ENCODE assay signal across 15 cellular contexts in the genomic region with DNA sequence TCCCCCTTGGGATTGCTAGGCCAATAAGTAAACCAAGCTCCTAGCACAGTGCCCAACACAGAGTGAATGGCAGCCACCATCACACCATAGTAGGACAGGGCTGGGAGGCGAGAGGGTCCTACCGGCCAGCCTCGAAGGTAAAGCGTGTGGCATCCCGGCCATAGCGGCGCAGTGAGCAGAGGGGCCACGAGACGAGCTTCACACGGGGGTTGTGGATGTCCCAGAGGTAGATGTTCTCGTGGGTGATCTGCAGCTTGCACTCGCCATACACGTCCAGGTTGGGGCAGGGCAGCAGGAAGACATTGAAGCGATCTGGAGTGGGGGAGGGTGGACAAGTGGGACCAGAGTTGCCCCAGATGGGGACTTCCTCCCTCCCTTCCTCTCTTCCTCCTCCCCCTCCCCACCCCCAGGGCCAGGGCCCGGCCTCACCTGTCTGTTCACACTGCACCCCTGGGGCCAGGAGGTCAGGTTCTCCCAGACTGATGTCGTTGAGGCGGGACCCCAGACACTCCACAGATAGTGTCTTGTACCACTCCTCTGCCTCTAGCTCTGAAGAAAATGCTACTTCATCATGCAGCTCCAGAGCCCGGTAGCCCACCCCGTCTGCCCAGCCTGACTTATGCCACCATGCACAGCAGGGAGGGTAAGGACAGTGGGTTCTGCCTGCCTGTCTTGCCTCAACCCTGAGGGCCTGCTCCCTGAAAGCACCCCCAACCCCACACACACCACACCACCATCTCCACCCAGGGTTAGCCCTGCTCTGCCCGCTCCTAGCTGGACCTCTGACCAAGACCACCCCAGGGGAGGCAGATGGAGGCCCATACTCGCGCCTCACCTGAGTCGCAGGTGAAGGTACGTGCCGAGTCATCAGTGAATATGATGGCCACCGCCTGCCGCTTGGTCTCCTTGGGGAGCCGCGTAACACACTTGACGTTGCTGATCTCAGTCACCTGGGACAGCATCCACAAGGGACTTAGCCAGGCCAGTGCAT. TPM values are rescaled to one million over a fixed set of nuclear protein-coding genes. Genes with fewer than 3 reads are reported as not detected.
DNase-seq lines count a peak whose midpoint lies in the region; ATAC-seq and TF ChIP-seq lines count a peak whose summit lies in the region.
"Had no signal": no experiment of that assay in that cellular context is flagged by ENCODE, and none has a peak within 500 bp of the region (broad histone marks: within the 10 kb centered on the region; RNA-seq: fewer than 3 reads in every experiment).

No MANE protein-coding gene starts in this region.

- POLR2A ChIA-PET in activated CD4-positive, alpha-beta T cell treated with anti-CD3 and anti-CD28 coated beads for 36 hours (lab: Charles Lee), result interaction anchor here (0.8 kb wide), 1 partner anchor 260 kb away, joined by 3 read pairs; the partner anchor contains the start of gene KATNB1
- POLR2A ChIA-PET in activated CD8-positive, alpha-beta T cell treated with anti-CD3 and anti-CD28 coated beads for 36 hours (lab: Charles Lee), result interaction anchor here (0.6 to 6.9 kb wide), 8 partner anchors 10 to 63 kb away, joined by 3 to 29 read pairs (median 4); partner anchors contain the start of genes DOK4 and POLR2C

- H3K9me3 ChIP-seq in DOHH2 (ENCODE audit: control insufficient read depth, insufficient read depth, low read length), result no peaks in the 10 kb centered on the region
- no peaks in the 10 kb centered on the region for H3K9me3 ChIP-seq in mesenchymal stem cell (ENCODE audit: control insufficient read depth, low read length)
- no peaks in the 10 kb centered on the region for H3K9me3 ChIP-seq in upper lobe of right lung
- H3K9me3 ChIP-seq: breast epithelium, ovary had no signal

- H3F3A ChIP-seq in DOHH2 (ENCODE audit: control insufficient read depth, insufficient read depth), result no peaks in the 10 kb centered on the region

- peak overlapping the region; percentile 14 for H4K91ac ChIP-seq in mesenchymal stem cell (ENCODE audit: low read length)

- H3K4me1 ChIP-seq in DOHH2 (ENCODE audit: control insufficient read depth, low read length) (peaks cover 34% of the 10 kb centered on the region), mesenchymal stem cell (ENCODE audit: control insufficient read depth, insufficient read depth, low read depth, low read length) (peaks cover 68% of the 10 kb centered on the region), upper lobe of right lung (peaks cover 60% of the 10 kb centered on the region)

- H3K9me3 Mint-ChIP-seq in activated CD4-positive, alpha-beta T cell treated with anti-CD3 and anti-CD28 coated beads for 36 hours (ENCODE audit: low read depth), result no peaks in the 10 kb centered on the region
- H3K9me3 Mint-ChIP-seq in activated CD8-positive, alpha-beta T cell treated with anti-CD3 and anti-CD28 coated beads for 36 hours, result no peaks in the 10 kb centered on the region
- H3K9me3 Mint-ChIP-seq: immature natural killer cell; mesothelial cell of epicardium; stimulated activated naive CD8-positive, alpha-beta T cell treated with anti-CD3 and anti-CD28 coated beads, Interleukin-15, Interleukin-2, amounts not matched to agents 100 ng/mL and 50 ng/mL, for 24 hours had no signal

- peaks cover 6% of the 10 kb centered on the region for H3K36me3 Mint-ChIP-seq in activated CD4-positive, alpha-beta T cell treated with anti-CD3 and anti-CD28 coated beads for 36 hours (ENCODE audit: low read depth)
- H3K36me3 Mint-ChIP-seq in activated CD8-positive, alpha-beta T cell treated with anti-CD3 and anti-CD28 coated beads for 36 hours (ENCODE audit: low read depth), result peaks cover 3% of the 10 kb centered on the region

- H3K4me2 ChIP-seq in DOHH2 (ENCODE audit: low read length) (peak overlapping the region; percentile 40; the same call in 1 of the 2 replicates), mesenchymal stem cell (ENCODE audit: low read length, poor library complexity, severe bottlenecking) (no peak overlapping the region)
- H3K4me2 ChIP-seq: PC-9 had no signal

- peak; percentile 34 for DNase-seq in activated CD4-positive, alpha-beta T cell treated with anti-CD3 and anti-CD28 coated beads for 36 hours
- DNase-seq in activated CD4-positive, alpha-beta T cell treated with anti-CD3 and anti-CD28 coated beads for 1 hour, result no peak
- DNase-seq in activated CD8-positive, alpha-beta T cell treated with anti-CD3 and anti-CD28 coated beads for 36 hours, result no peak
- DNase-seq in mesenchymal stem cell (no peak), upper lobe of right lung (no peak), hepatic stellate cell (ENCODE audit: low spot score) (no peak)
- DNase-seq: NCI-H524 treated with DMSO at 0.1 percent for 48 hours, ovary, PC-9 had no signal

- no peak overlapping the region for H3K9ac ChIP-seq in mesenchymal stem cell (ENCODE audit: low read length)

- H2BK5ac ChIP-seq in mesenchymal stem cell (ENCODE audit: low read depth, low read length, poor library complexity, severe bottlenecking), result no peak overlapping the region

- no peak overlapping the region for H2AK5ac ChIP-seq in mesenchymal stem cell (ENCODE audit: low read length, severe bottlenecking)

- 0 out of 2 replicates have a peak, but pooled peaks cover 2% of the 10 kb centered on the region for H4K20me1 ChIP-seq in DOHH2 (ENCODE audit: control insufficient read depth, insufficient read depth, low read depth, low read length)

- no peaks in the 10 kb centered on the region for H3K79me2 ChIP-seq in DOHH2 (ENCODE audit: control insufficient read depth, low read length)

- peaks cover 19% of the 10 kb centered on the region for H3K4me1 Mint-ChIP-seq in activated CD4-positive, alpha-beta T cell treated with anti-CD3 and anti-CD28 coated beads for 36 hours
- H3K4me1 Mint-ChIP-seq in activated CD8-positive, alpha-beta T cell treated with anti-CD3 and anti-CD28 coated beads for 36 hours (ENCODE audit: low read depth), result peaks cover 15% of the 10 kb centered on the region

- ATAC-seq in activated CD4-positive, alpha-beta T cell treated with anti-CD3 and anti-CD28 coated beads for 36 hours, result peak; percentile 1
- no peak for ATAC-seq in activated CD8-positive, alpha-beta T cell treated with anti-CD3 and anti-CD28 coated beads for 36 hours
- no peak for ATAC-seq in upper lobe of right lung
- no peak for ATAC-seq in HG03378 (IDR thresholded peaks at IDR 0.05; ENCODE audit: unreplicated experiment)

- no peak overlapping the region for H3K14ac ChIP-seq in mesenchymal stem cell (ENCODE audit: low read length in 2 of 2)

- no peak overlapping the region for H3K4ac ChIP-seq in mesenchymal stem cell (ENCODE audit: low read depth in 1 of 2, low read length in 2 of 2)

- H2BK120ac ChIP-seq in mesenchymal stem cell (ENCODE audit: low read depth, low read length), result no peak overlapping the region

- no peak overlapping the region for H2AFZ ChIP-seq in mesenchymal stem cell (ENCODE audit: low read depth, low read length)
- H2AFZ ChIP-seq: PC-9 had no signal

- no peak overlapping the region for H4K8ac ChIP-seq in mesenchymal stem cell (ENCODE audit: low read length)

- no peak overlapping the region for H3K4me3 Mint-ChIP-seq in activated CD4-positive, alpha-beta T cell treated with anti-CD3 and anti-CD28 coated beads for 36 hours
- H3K4me3 Mint-ChIP-seq in activated CD8-positive, alpha-beta T cell treated with anti-CD3 and anti-CD28 coated beads for 36 hours, result no peak overlapping the region
- H3K4me3 Mint-ChIP-seq: mesothelial cell of epicardium; stimulated activated naive CD8-positive, alpha-beta T cell treated with anti-CD3 and anti-CD28 coated beads, Interleukin-15, Interleukin-2, amounts not matched to agents 100 ng/mL and 50 ng/mL, for 24 hours had no signal

- H3K36me3 ChIP-seq in DOHH2 (ENCODE audit: control insufficient read depth, low read length), result peaks cover 19% of the 10 kb centered on the region
- peaks cover 55 to 73% of the 10 kb centered on the region in 2 experiments for H3K36me3 ChIP-seq in mesenchymal stem cell (ENCODE audit: control insufficient read depth in 1 of 2, insufficient read depth in 2 of 2, low read depth in 1 of 2, low read length in 2 of 2)
- H3K36me3 ChIP-seq in upper lobe of right lung, result peaks cover 47% of the 10 kb centered on the region
- H3K36me3 ChIP-seq: breast epithelium, ovary had no signal

- no peaks in the 10 kb centered on the region for H3K9me2 ChIP-seq in DOHH2 (replicated peaks; ENCODE audit: control insufficient read depth, low read length)

- H3K27ac Mint-ChIP-seq in activated CD4-positive, alpha-beta T cell treated with anti-CD3 and anti-CD28 coated beads for 36 hours, result peak overlapping the region; percentile 72
- peak overlapping the region; percentile 66 for H3K27ac Mint-ChIP-seq in activated CD8-positive, alpha-beta T cell treated with anti-CD3 and anti-CD28 coated beads for 36 hours
- H3K27ac Mint-ChIP-seq: stimulated activated naive CD8-positive, alpha-beta T cell treated with anti-CD3 and anti-CD28 coated beads, Interleukin-15, Interleukin-2, amounts not matched to agents 100 ng/mL and 50 ng/mL, for 24 hours had no signal

- TF ChIP-seq CTCF in DOHH2 (IDR thresholded peaks at IDR 0.05; ENCODE audit: low read depth, low read length, poor library complexity, severe bottlenecking), result no peak
- TF ChIP-seq CTCF in activated CD8-positive, alpha-beta T cell treated with anti-CD3 and anti-CD28 coated beads for 36 hours (IDR thresholded peaks at IDR 0.05), result no peak
- TF ChIP-seq CTCF in upper lobe of right lung (IDR thresholded peaks at IDR 0.05), result no peak

- H3K27ac ChIP-seq in DOHH2 (ENCODE audit: low read depth, low read length) (no peak overlapping the region), mesenchymal stem cell (ENCODE audit: low read length, poor library complexity, severe bottlenecking) (no peak overlapping the region), upper lobe of right lung (no peak overlapping the region)
- H3K27ac ChIP-seq: ovary, PC-9 had no signal

- 84% methylated on average over 29 of the region's 30 CpGs for WGBS in mesenchymal stem cell

- no peak overlapping the region for H3K18ac ChIP-seq in mesenchymal stem cell (ENCODE audit: low read depth in 1 of 2, low read length in 2 of 2)

- H3K23ac ChIP-seq in mesenchymal stem cell (ENCODE audit: low read length in 2 of 2), result no peak overlapping the region

- no peak overlapping the region for H3K4me3 ChIP-seq in DOHH2 (ENCODE audit: low read length)
- no peak overlapping the region for H3K4me3 ChIP-seq in mesenchymal stem cell (ENCODE audit: insufficient read depth in 1 of 2, low read depth in 1 of 2, low read length in 2 of 2)
- H3K4me3 ChIP-seq in upper lobe of right lung, result no peak overlapping the region
- H3K4me3 ChIP-seq: breast epithelium, ovary, PC-9 had no signal

- no peaks in the 10 kb centered on the region for H3K27me3 Mint-ChIP-seq in activated CD4-positive, alpha-beta T cell treated with anti-CD3 and anti-CD28 coated beads for 36 hours
- no peaks in the 10 kb centered on the region for H3K27me3 Mint-ChIP-seq in activated CD8-positive, alpha-beta T cell treated with anti-CD3 and anti-CD28 coated beads for 36 hours
- H3K27me3 Mint-ChIP-seq: stimulated activated naive CD8-positive, alpha-beta T cell treated with anti-CD3 and anti-CD28 coated beads, Interleukin-15, Interleukin-2, amounts not matched to agents 100 ng/mL and 50 ng/mL, for 24 hours had no signal

- H3K79me1 ChIP-seq in mesenchymal stem cell (replicated peaks; ENCODE audit: low read length, poor library complexity, severe bottlenecking), result peaks cover 40% of the 10 kb centered on the region

- peak overlapping the region in 1 of 2 experiments; percentile 21 for H2BK12ac ChIP-seq in mesenchymal stem cell (ENCODE audit: low read length in 2 of 2)

- H2BK15ac ChIP-seq in mesenchymal stem cell (ENCODE audit: low read depth, poor library complexity, severe bottlenecking), result peak overlapping the region; percentile 26

- intact Hi-C loops in activated CD4-positive, alpha-beta T cell treated with anti-CD3 and anti-CD28 coated beads for 36 hours (cut with DNase I, micrococcal nuclease), result loop anchor here (1.0 kb wide), 2 partner anchors 44 to 61 kb away; partner anchors contain the start of gene CCDC102A (in 1 of the 2)
- intact Hi-C loops in activated CD8-positive, alpha-beta T cell treated with anti-CD3 and anti-CD28 coated beads for 36 hours (cut with micrococcal nuclease), result no loop called here
- intact Hi-C loops in upper lobe of right lung (cut with DNase I), result loop anchor here (5.0 kb wide), 1 partner anchor 42 kb away; no protein-coding TSS in a partner anchor

- CTCF ChIA-PET in activated CD4-positive, alpha-beta T cell treated with anti-CD3 and anti-CD28 coated beads for 36 hours (lab: Charles Lee), result interaction anchor here (0.6 to 4.9 kb wide), 14 partner anchors 8 to 1096 kb away, joined by 3 to 32 read pairs (median 4); partner anchors contain the start of gene POLR2C
- CTCF ChIA-PET in activated CD8-positive, alpha-beta T cell treated with anti-CD3 and anti-CD28 coated beads for 36 hours (lab: Charles Lee), result interaction anchor here (0.7 to 8.2 kb wide), 20 partner anchors 8 to 101 kb away, joined by 3 to 71 read pairs (median 4); partner anchors contain the start of genes DOK4 and POLR2C

- H3K27me3 ChIP-seq in DOHH2 (ENCODE audit: control insufficient read depth, low read length) (no peaks in the 10 kb centered on the region), mesenchymal stem cell (ENCODE audit: control insufficient read depth in 1 of 2, insufficient read depth in 1 of 2, low read length in 2 of 2) (no peaks in the 10 kb centered on the region), upper lobe of right lung (no peaks in the 10 kb centered on the region)
- H3K27me3 ChIP-seq: breast epithelium, ovary had no signal

RNA-seq across cellular contexts. Expression of gene DOK4, which starts 11.3 kb away (rescaled TPM):
- total RNA-seq in activated CD4-positive, alpha-beta T cell treated with anti-CD3 and anti-CD28 coated beads for 36 hours, result 1 to 10 TPM; 5.7 to 6.7 TPM
- 1 to 10 TPM; 4.6 to 5.1 TPM for total RNA-seq in activated CD8-positive, alpha-beta T cell treated with anti-CD3 and anti-CD28 coated beads for 36 hours
- 29.6 TPM for polyA plus RNA-seq in mesenchymal stem cell (2013, experiment 1 of 2)
- 29.7 TPM for polyA plus RNA-seq in mesenchymal stem cell (2013, experiment 2 of 2)
- total RNA-seq in upper lobe of right lung, result 55.1 TPM

RNA-seq across cellular contexts. Expression of gene POLR2C, which starts 12.5 kb away (rescaled TPM):
- total RNA-seq in activated CD4-positive, alpha-beta T cell treated with anti-CD3 and anti-CD28 coated beads for 36 hours, result 10 to 100 TPM; 54.3 to 57.1 TPM
- total RNA-seq in activated CD8-positive, alpha-beta T cell treated with anti-CD3 and anti-CD28 coated beads for 36 hours, result 10 to 100 TPM; 62.4 to 63.0 TPM
- 39.3 TPM for polyA plus RNA-seq in mesenchymal stem cell (2013, experiment 1 of 2)
- 40.0 TPM for polyA plus RNA-seq in mesenchymal stem cell (2013, experiment 2 of 2)
- total RNA-seq in upper lobe of right lung, result 85.1 TPM

RNA-seq across cellular contexts. Expression of gene COQ9, which starts 27.7 kb away (rescaled TPM):
- 10 to 100 TPM; 39.4 to 52.1 TPM for total RNA-seq in activated CD4-positive, alpha-beta T cell treated with anti-CD3 and anti-CD28 coated beads for 36 hours
- total RNA-seq in activated CD8-positive, alpha-beta T cell treated with anti-CD3 and anti-CD28 coated beads for 36 hours, result 10 to 100 TPM; 39.3 to 39.6 TPM
- 26.1 TPM for polyA plus RNA-seq in mesenchymal stem cell (2013, experiment 1 of 2)
- 25.9 TPM for polyA plus RNA-seq in mesenchymal stem cell (2013, experiment 2 of 2)
- 35.2 TPM for total RNA-seq in upper lobe of right lung

RNA-seq across cellular contexts. Expression of gene CIAPIN1, which starts 27.8 kb away (rescaled TPM):
- 10 to 100 TPM; 41.7 to 42.6 TPM for total RNA-seq in activated CD4-positive, alpha-beta T cell treated with anti-CD3 and anti-CD28 coated beads for 36 hours
- total RNA-seq in activated CD8-positive, alpha-beta T cell treated with anti-CD3 and anti-CD28 coated beads for 36 hours, result 10 to 100 TPM; 53.3 to 53.4 TPM
- polyA plus RNA-seq in mesenchymal stem cell (2013, experiment 1 of 2), result 30.8 TPM
- polyA plus RNA-seq in mesenchymal stem cell (2013, experiment 2 of 2), result 33.0 TPM
- 31.2 TPM for total RNA-seq in upper lobe of right lung
